14 cellular contexts compared by ENCODE assay signal in the genomic region with DNA sequence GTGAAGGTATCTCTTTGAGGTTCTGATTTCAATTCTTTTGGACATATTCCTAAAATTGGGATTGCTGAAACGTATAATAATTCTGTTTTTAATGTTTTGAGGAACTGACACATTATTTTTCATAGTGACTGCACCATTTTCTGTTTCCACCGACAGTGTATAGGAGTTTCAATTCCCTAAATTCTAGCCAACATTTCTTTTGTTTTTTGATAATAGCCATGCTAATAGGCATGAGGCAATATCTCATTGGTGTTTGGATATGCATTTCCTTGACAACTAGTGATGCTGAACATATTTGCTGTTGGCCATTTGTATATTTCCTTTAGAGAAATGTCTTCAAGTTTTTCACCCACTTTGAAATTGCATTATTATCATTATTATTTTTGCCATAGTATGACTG. TPM values are rescaled to one million over a fixed set of nuclear protein-coding genes. Genes with fewer than 3 reads are reported as not detected.
DNase-seq lines count a peak whose midpoint lies in the region; ATAC-seq, FAIRE-seq and TF ChIP-seq lines count a peak whose summit lies in the region.
"Not testable (repeated sequence)": the region's sequence is repeated elsewhere in the genome, so short reads cannot be mapped to it uniquely, and the experiment has no call there.
"Had no signal": no experiment of that assay in that cellular context is flagged by ENCODE, and none has a peak within 500 bp of the region (broad histone marks: within the 10 kb centered on the region; RNA-seq: fewer than 3 reads in every experiment).

No MANE protein-coding gene starts in this region.

- intact Hi-C loops in OCI-LY7 (cut with micrococcal nuclease; ENCODE audit: unreplicated experiment), result loop anchor here (2.0 kb wide), 1 partner anchor 20 kb away; no protein-coding TSS in a partner anchor
- intact Hi-C loops in Right ventricle myocardium inferior (cut with DNase I); upper lobe of right lung (cut with DNase I): not testable (repeated sequence)

- peak; percentile 56 for FAIRE-seq in astrocyte (lab: Jason Lieb, UNC)

- not testable (repeated sequence) for TF ChIP-seq CTCF in OCI-LY7 (conservative IDR thresholded peaks at IDR 0.05; ENCODE audit: low read length); astrocyte (IDR thresholded peaks at IDR 0.05; ENCODE audit: insufficient read depth, low read depth, low read length); upper lobe of right lung (IDR thresholded peaks at IDR 0.05)

- H3K4me3 ChIP-seq in OCI-LY7 (ENCODE audit: low read depth, low read length, poor library complexity, severe bottlenecking); astrocyte (ENCODE audit: insufficient read depth, low read depth, low read length); upper lobe of right lung: not testable (repeated sequence)

- not testable (repeated sequence) for H3K9ac ChIP-seq in astrocyte (ENCODE audit: low read length)

- not testable (repeated sequence) for H3K4me2 ChIP-seq in OCI-LY7 (ENCODE audit: low read length); astrocyte (ENCODE audit: low read length)

- BruUV-seq in OCI-LY7 (replicated peaks; lab: Mats Ljungman, UMichigan), result not testable (repeated sequence)

- CTCF ChIA-PET in OCI-LY7 (lab: Charles Lee; ENCODE audit: unreplicated experiment), result not testable (repeated sequence)

- POLR2A ChIA-PET in OCI-LY7 (lab: Charles Lee), result interaction anchor here (0.7 kb wide), 1 partner anchor 12 kb away, joined by 3 read pairs; no protein-coding TSS in a partner anchor

- not testable (repeated sequence) for H3K4me3 Mint-ChIP-seq in astrocyte (ENCODE audit: unreplicated experiment)

- ATAC-seq in GM18498 (IDR thresholded peaks at IDR 0.05; ENCODE audit: unreplicated experiment), result peak; percentile 75
- peak; percentile 76 for ATAC-seq in GM18868 (IDR thresholded peaks at IDR 0.05; ENCODE audit: unreplicated experiment)
- peak; percentile 77 for ATAC-seq in HG03378 (IDR thresholded peaks at IDR 0.05; ENCODE audit: unreplicated experiment)
- ATAC-seq in Right ventricle myocardium inferior, result peak; percentile 72
- ATAC-seq in upper lobe of right lung, result peak; percentile 19

- DNase-seq in MV-4-11 (lab: John Stamatoyannopoulos, UW) (peak; percentile 98), OCI-LY7 (ENCODE audit: low spot score) (peak; percentile 13)
- not testable (repeated sequence) for DNase-seq in astrocyte (ENCODE audit: low read depth); Right ventricle myocardium inferior (ENCODE audit: missing footprints); upper lobe of right lung

- H3K79me2 ChIP-seq in OCI-LY7 (ENCODE audit: insufficient read depth, low read depth, low read length); astrocyte (ENCODE audit: insufficient read depth, low read length): not testable (repeated sequence)

- not testable (repeated sequence) for H3K27ac ChIP-seq in OCI-LY7 (ENCODE audit: low read depth, low read length, poor library complexity, severe bottlenecking); astrocyte (ENCODE audit: low read depth, low read length); upper lobe of right lung

- H3K36me3 ChIP-seq in OCI-LY7 (ENCODE audit: insufficient read depth, low read length); astrocyte (ENCODE audit: insufficient read depth, low read length); upper lobe of right lung: not testable (repeated sequence)

- H4K20me1 ChIP-seq in OCI-LY7 (ENCODE audit: insufficient read depth, low read length); astrocyte (ENCODE audit: insufficient read depth, low read length): not testable (repeated sequence)

- not testable (repeated sequence) for H2AFZ ChIP-seq in OCI-LY7 (ENCODE audit: low read length); astrocyte (ENCODE audit: low read depth, low read length)

- H3K4me1 ChIP-seq in OCI-LY7 (ENCODE audit: insufficient read depth, low read length, poor library complexity, severe bottlenecking); astrocyte (ENCODE audit: insufficient read depth, low read length); upper lobe of right lung: not testable (repeated sequence)

- H3K36me3 Mint-ChIP-seq in astrocyte (ENCODE audit: low read depth, unreplicated experiment), result not testable (repeated sequence)

- not testable (repeated sequence) for H3K27ac Mint-ChIP-seq in astrocyte (ENCODE audit: unreplicated experiment)

- peaks cover 26% of the 10 kb centered on the region; the same call in 1 of the 2 replicates for H3K9me3 ChIP-seq in OCI-LY7 (ENCODE audit: low read length)
- not testable (repeated sequence) for H3K9me3 ChIP-seq in astrocyte (ENCODE audit: insufficient read depth, low read depth, low read length); upper lobe of right lung

- not testable (repeated sequence) for H3K9me3 Mint-ChIP-seq in astrocyte (ENCODE audit: unreplicated experiment)

- not testable (repeated sequence) for H3K27me3 ChIP-seq in astrocyte (ENCODE audit: insufficient read depth, low read length); upper lobe of right lung

- not testable (repeated sequence) for H3K27me3 Mint-ChIP-seq in astrocyte (ENCODE audit: low read depth, unreplicated experiment)

- H3K9me2 ChIP-seq in OCI-LY7 (ENCODE audit: insufficient read depth, low read length), result not testable (repeated sequence)

- H3K4me1 Mint-ChIP-seq in astrocyte (ENCODE audit: low read depth, unreplicated experiment), result not testable (repeated sequence)

RNA-seq across cellular contexts. Expression of a gene that starts 0.8 kb away (rescaled TPM):
- not detected in 2 replicates for total RNA-seq in OCI-LY7 (2014; rRNA removed; shearing (Covaris generic))
- not detected in 2 replicates for total RNA-seq in OCI-LY7 (2022)
- total RNA-seq in astrocyte, result not detected in 2 replicates
- total RNA-seq in Right ventricle myocardium inferior, result not detected
- total RNA-seq in upper lobe of right lung, result not detected
- total RNA-seq: B cell; CD4-positive, CD25-positive, alpha-beta regulatory T cell; HFFc6; HT-29; Peyer's patch had no signal

RNA-seq across cellular contexts. Expression of a gene that starts 29.1 kb away (rescaled TPM):
- total RNA-seq in OCI-LY7 (2014; rRNA removed; shearing (Covaris generic)), result not detected in 2 replicates
- not detected in 2 replicates for total RNA-seq in OCI-LY7 (2022)
- not detected in 2 replicates for total RNA-seq in astrocyte
- total RNA-seq in Right ventricle myocardium inferior, result not detected
- not detected for total RNA-seq in upper lobe of right lung
- total RNA-seq: B cell; CD4-positive, CD25-positive, alpha-beta regulatory T cell; HFFc6; HT-29; Peyer's patch; SK-MEL-5 had no signal

RNA-seq across cellular contexts. Expression of a gene that starts 31.1 kb away (rescaled TPM):
- not detected in 2 replicates for total RNA-seq in OCI-LY7 (2014; rRNA removed; shearing (Covaris generic))
- not detected in 2 replicates for total RNA-seq in OCI-LY7 (2022)
- total RNA-seq in astrocyte, result not detected in 2 replicates
- total RNA-seq in Right ventricle myocardium inferior, result not detected
- not detected for total RNA-seq in upper lobe of right lung
- total RNA-seq: B cell; CD4-positive, CD25-positive, alpha-beta regulatory T cell; HFFc6; HT-29; Peyer's patch; SK-MEL-5 had no signal

RNA-seq across cellular contexts. Expression of a gene that starts 58.8 kb away (rescaled TPM):
- total RNA-seq in OCI-LY7 (2014; rRNA removed; shearing (Covaris generic)), result not detected in 2 replicates
- total RNA-seq in OCI-LY7 (2022) (not detected in 2 replicates), astrocyte (not detected in 2 replicates), Right ventricle myocardium inferior (not detected), upper lobe of right lung (not detected)
- total RNA-seq: B cell; CD4-positive, CD25-positive, alpha-beta regulatory T cell; HFFc6; HT-29; Peyer's patch; SK-MEL-5 had no signal

Comparison
In these comparisons a context has a peak if more than half of its experiments do, and no peak if none do; other contexts are left out.
1. ATAC-seq: peak in every context shown above with its lines; median percentile 77 in HG03378; 76 in GM18868; 75 in GM18498; 72 in Right ventricle myocardium inferior; 19 in upper lobe of right lung.